ENCODE assay signal across 12 cellular contexts in the genomic region with DNA sequence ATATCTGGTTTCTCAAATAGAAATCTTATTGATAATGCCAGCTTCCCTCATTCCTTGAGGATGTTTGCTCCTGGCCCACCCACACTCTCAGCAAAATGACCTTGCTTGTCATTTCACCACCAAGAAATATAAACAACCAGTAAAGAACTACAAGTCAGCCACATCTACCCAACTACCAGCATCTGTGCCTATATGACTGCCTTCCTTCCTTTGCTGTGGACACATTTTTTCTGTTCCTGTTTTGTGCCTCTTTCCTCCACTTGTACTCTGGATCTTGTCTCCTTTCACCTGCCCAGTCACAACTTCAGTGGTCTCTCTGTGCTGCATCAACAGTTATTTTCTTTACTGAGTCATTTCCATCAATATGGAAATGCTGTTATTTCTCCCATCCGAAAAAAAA. TPM values are rescaled to one million over a fixed set of nuclear protein-coding genes. Genes with fewer than 3 reads are reported as not detected.
A peak's percentile ranks its signal among the peaks of the same experiment; 100 is the strongest.
DNase-seq lines count a peak whose midpoint lies in the region; ATAC-seq and TF ChIP-seq lines count a peak whose summit lies in the region.
"Had no signal": no experiment of that assay in that cellular context is flagged by ENCODE, and none has a peak within 500 bp of the region (broad histone marks: within the 10 kb centered on the region; RNA-seq: fewer than 3 reads in every experiment).

No MANE protein-coding gene starts in this region.

- POLR2A ChIA-PET in CD8-positive, alpha-beta memory T cell (lab: Charles Lee) = no interaction called here

- H3K4me3 ChIP-seq in CD8-positive, alpha-beta memory T cell (ENCODE audit: low read length) = no peak overlapping the region
- H3K4me3 ChIP-seq in stomach = no peak overlapping the region

- no peaks in the 10 kb centered on the region for H3K27me3 Mint-ChIP-seq in CD8-positive, alpha-beta memory T cell
- no peaks in the 10 kb centered on the region for H3K27me3 Mint-ChIP-seq in activated naive CD8-positive, alpha-beta T cell

- intact Hi-C loops in stomach (cut with DNase I; ENCODE audit: low total_unique reads) = no loop called here

- no peaks in the 10 kb centered on the region for H3K27me3 ChIP-seq in CD8-positive, alpha-beta memory T cell (ENCODE audit: insufficient read depth, low read length, poor library complexity, severe bottlenecking)
- H3K27me3 ChIP-seq in stomach = no peaks in the 10 kb centered on the region

- H3K9me3 ChIP-seq in CD8-positive, alpha-beta memory T cell (ENCODE audit: low read length) = no peaks in the 10 kb centered on the region
- no peaks in the 10 kb centered on the region for H3K9me3 ChIP-seq in stomach
- H3K9me3 ChIP-seq: Caco-2 had no signal

- peak overlapping the region; percentile 21 to 84 (median 74) for H3K27ac Mint-ChIP-seq in CD8-positive, alpha-beta memory T cell
- peak overlapping the region; percentile 74 for H3K27ac Mint-ChIP-seq in activated naive CD8-positive, alpha-beta T cell

- peak; percentile 66 for ATAC-seq in GM21360 (IDR thresholded peaks at IDR 0.05; ENCODE audit: unreplicated experiment)
- ATAC-seq in HG03342 (IDR thresholded peaks at IDR 0.05; ENCODE audit: unreplicated experiment) = peak; percentile 73

- H3K9me3 Mint-ChIP-seq in CD8-positive, alpha-beta memory T cell = no peaks in the 10 kb centered on the region
- no peaks in the 10 kb centered on the region for H3K9me3 Mint-ChIP-seq in activated naive CD8-positive, alpha-beta T cell (ENCODE audit: low read depth)

- no peak for TF ChIP-seq EP300 in stomach (IDR thresholded peaks at IDR 0.05)

- H3K36me3 ChIP-seq in CD8-positive, alpha-beta memory T cell (ENCODE audit: insufficient read depth, low read length) = peaks cover 10% of the 10 kb centered on the region
- peaks cover 0 to 7% (median 2%) of the 10 kb centered on the region in 4 donors for H3K36me3 ChIP-seq in stomach

- peaks cover 51% of the 10 kb centered on the region for H3K4me1 ChIP-seq in CD8-positive, alpha-beta memory T cell (ENCODE audit: insufficient read depth, low read length)
- peaks cover 0 to 12% (median 2%) of the 10 kb centered on the region in 4 donors for H3K4me1 ChIP-seq in stomach
- H3K4me1 ChIP-seq: parathyroid adenoma had no signal

- CTCF ChIA-PET in CD8-positive, alpha-beta memory T cell (lab: Charles Lee) = interaction anchor here (0.6 to 1.3 kb wide), 2 partner anchors 17 to 20 kb away, joined by 3 to 4 read pairs; partner anchors contain the start of gene KIF2A

- no peak for DNase-seq in CD8-positive, alpha-beta memory T cell
- DNase-seq in AML-193 (lab: John Stamatoyannopoulos, UW) (no peak), stomach (no peak), islet precursor cell (no peak), erythroblast (lab: John Stamatoyannopoulos, UW) (no peak)
- DNase-seq: Caco-2, NCI-H446 had no signal

- TF ChIP-seq POLR2A in stomach (IDR thresholded peaks at IDR 0.05) (no peak), erythroblast (IDR thresholded peaks at IDR 0.05; ENCODE audit: low read length) (no peak)

- 86 to 100% (median 94%) methylated on average over 1 of the region's 1 CpG for WGBS in stomach, 5 donors

- H3K4me3 Mint-ChIP-seq in CD8-positive, alpha-beta memory T cell = peak overlapping the region in 3 of 7 donors; percentile 6 to 37 (median 10)
- no peak overlapping the region for H3K4me3 Mint-ChIP-seq in activated naive CD8-positive, alpha-beta T cell

- no peak for TF ChIP-seq CTCF in stomach (IDR thresholded peaks at IDR 0.05)

- H3K27ac ChIP-seq in CD8-positive, alpha-beta memory T cell (ENCODE audit: low read depth, low read length) = no peak overlapping the region
- no peak overlapping the region for H3K27ac ChIP-seq in stomach
- H3K27ac ChIP-seq: epithelial cell of prostate, parathyroid adenoma had no signal

- H3K36me3 Mint-ChIP-seq in CD8-positive, alpha-beta memory T cell = peaks cover 0 to 54% (median 1%) of the 10 kb centered on the region in 3 donors
- H3K36me3 Mint-ChIP-seq in activated naive CD8-positive, alpha-beta T cell = peaks cover 5% of the 10 kb centered on the region

- peaks cover 72 to 89% (median 88%) of the 10 kb centered on the region in 3 donors for H3K4me1 Mint-ChIP-seq in CD8-positive, alpha-beta memory T cell
- peaks cover 82% of the 10 kb centered on the region for H3K4me1 Mint-ChIP-seq in activated naive CD8-positive, alpha-beta T cell (ENCODE audit: low read depth)

RNA-seq across cellular contexts. Expression of gene KIF2A, which starts 20.3 kb away (rescaled TPM):
- 100 to 1,000 TPM; 252 to 253 TPM for total RNA-seq in CD8-positive, alpha-beta memory T cell
- polyA plus RNA-seq in CD8-positive, alpha-beta memory T cell = 185 TPM
- 10 to 100 TPM in 4 of 5 donors, 1 to 10 TPM in 1; 3.8 to 61.3 (median 15.6) TPM for total RNA-seq in stomach
- 1 to 10 TPM; 2.6 to 8.2 (median 4.7) TPM for polyA plus RNA-seq in stomach

Comparison
In these comparisons a context has a peak if more than half of its experiments do, and no peak if none do; other contexts are left out.
1. RNA of gene KIF2A, which starts 20.3 kb away (total RNA-seq): 252 to 253 TPM in CD8-positive, alpha-beta memory T cell; 3.8 to 61.3 TPM in stomach; every median in the first group is over 4 times any median in the second.